ENCODE assay signal across 7 cellular contexts in the genomic region with DNA sequence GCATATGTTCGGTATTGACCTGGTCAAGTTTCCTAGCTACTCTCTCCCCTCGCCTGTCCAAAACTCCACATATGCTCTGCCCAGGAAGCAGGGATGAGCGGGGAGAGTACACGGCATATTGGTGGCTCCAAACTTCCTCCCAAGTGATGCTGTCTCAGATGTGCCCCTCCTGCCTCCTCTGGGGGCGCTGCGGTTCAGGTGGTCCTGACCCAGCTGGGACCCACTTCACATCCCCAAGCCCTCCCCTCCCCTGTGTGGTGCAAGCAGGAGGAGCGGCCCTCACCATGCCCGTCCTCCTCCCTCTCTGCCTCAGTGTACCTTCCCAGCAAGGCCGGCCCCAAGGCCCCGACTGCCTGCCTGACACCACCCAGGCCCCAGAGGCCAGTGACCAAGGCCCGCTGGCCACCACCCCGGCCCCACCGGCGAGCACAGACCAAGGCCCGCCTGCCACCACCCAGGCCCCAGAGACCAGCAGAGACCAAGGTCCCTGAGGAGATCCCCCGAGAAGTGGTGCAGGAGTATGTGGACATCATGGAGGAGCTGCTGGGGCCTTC. TPM values are rescaled to one million over a fixed set of nuclear protein-coding genes. Genes with fewer than 3 reads are reported as not detected.
A peak's percentile ranks its signal among the peaks of the same experiment; 100 is the strongest.
DNase-seq lines count a peak whose midpoint lies in the region; ATAC-seq and TF ChIP-seq lines count a peak whose summit lies in the region.
"Not testable (repeated sequence)": the region's sequence is repeated elsewhere in the genome, so short reads cannot be mapped to it uniquely, and the experiment has no call there.
"Had no signal": no experiment of that assay in that cellular context is flagged by ENCODE, and none has a peak within 500 bp of the region (broad histone marks: within the 10 kb centered on the region; RNA-seq: fewer than 3 reads in every experiment).

No MANE protein-coding gene starts in this region.

- not testable (repeated sequence) for H3K27ac ChIP-seq in GM23338 (ENCODE audit: low read depth); endodermal cell (ENCODE audit: low read depth, low read length)

- not testable (repeated sequence) for H3K4me2 ChIP-seq in GM23338

- H4K20me1 ChIP-seq in GM23338 (replicated peaks; ENCODE audit: insufficient read depth): not testable (repeated sequence)

- 91% methylated on average over 11 of the region's 16 CpGs; no CpG with 5 or more reads in 1 of the 2 experiments for WGBS in endodermal cell (ENCODE audit: insufficient coverage in 1 of 2, insufficient read length in 1 of 2), 2 experiments

- H3K9me3 Mint-ChIP-seq in GM23338; WTC11; endodermal cell; stimulated activated effector memory CD8-positive, alpha-beta T cell treated with anti-CD3 and anti-CD28 coated beads, Interleukin-12 subunit alpha, Interleukin-12 subunit beta, amount 100 ng/mL, for 72 hours: not testable (repeated sequence)

- not testable (repeated sequence) for H3K27me3 ChIP-seq in GM23338 (ENCODE audit: insufficient read depth); endodermal cell (ENCODE audit: control insufficient read depth, insufficient read depth, low read length, poor library complexity, severe bottlenecking)

- POLR2A ChIA-PET in WTC11 (lab: Charles Lee): not testable (repeated sequence)

- not testable (repeated sequence) for H3K4me3 ChIP-seq in GM23338; endodermal cell (ENCODE audit: low read length)

- not testable (repeated sequence) for H3K9me3 ChIP-seq in endodermal cell (ENCODE audit: control insufficient read depth, low read length)

- not testable (repeated sequence) for H3K27me3 Mint-ChIP-seq in GM23338 (ENCODE audit: insufficient read depth, low read depth, poor library complexity); WTC11 (ENCODE audit: low read depth); endodermal cell (ENCODE audit: insufficient read depth)

- not testable (repeated sequence) for H3K9me2 ChIP-seq in GM23338 (ENCODE audit: insufficient read depth)

- TF ChIP-seq CTCF in GM10266 (IDR thresholded peaks at IDR 0.05; ENCODE audit: control insufficient read depth, insufficient read depth, low read depth, missing control alignments) (peak; percentile 4), GM23338 (conservative IDR thresholded peaks at IDR 0.05; ENCODE audit: low read depth in 2 of 2) (peak in 1 of 2 experiments; percentile 44; a peak in 2 of 4 replicates), endodermal cell (conservative IDR thresholded peaks at IDR 0.05) (peak; percentile 34)
- TF ChIP-seq CTCF in WTC11 (IDR thresholded peaks at IDR 0.05): not testable (repeated sequence)

- H3K4me1 Mint-ChIP-seq in GM23338; WTC11; endodermal cell; stimulated activated effector memory CD8-positive, alpha-beta T cell treated with anti-CD3 and anti-CD28 coated beads, Interleukin-12 subunit alpha, Interleukin-12 subunit beta, amount 100 ng/mL, for 72 hours: not testable (repeated sequence)

- not testable (repeated sequence) for H3K9ac ChIP-seq in endodermal cell (ENCODE audit: extremely low read depth, low read length, poor library complexity, severe bottlenecking)

- not testable (repeated sequence) for H3F3A ChIP-seq in GM23338 (replicated peaks; ENCODE audit: low read depth)

- not testable (repeated sequence) for H2AFZ ChIP-seq in GM23338

- CTCF ChIA-PET in WTC11 (lab: Charles Lee): not testable (repeated sequence)

- not testable (repeated sequence) for H3K27ac Mint-ChIP-seq in GM23338, WTC11, endodermal cell
- H3K27ac Mint-ChIP-seq in stimulated activated effector memory CD8-positive, alpha-beta T cell treated with anti-CD3 and anti-CD28 coated beads, Interleukin-12 subunit alpha, Interleukin-12 subunit beta, amount 100 ng/mL, for 72 hours: peak overlapping the region; percentile 32

- ATAC-seq in GM23338; WTC11; stimulated activated effector memory CD8-positive, alpha-beta T cell treated with anti-CD3 and anti-CD28 coated beads, Interleukin-12 subunit alpha, Interleukin-12 subunit beta, amount 100 ng/mL, for 72 hours: not testable (repeated sequence)

- H3K36me3 ChIP-seq in GM23338 (ENCODE audit: insufficient read depth); endodermal cell (ENCODE audit: control insufficient read depth, insufficient read depth, low read length): not testable (repeated sequence)

- H3K4me3 Mint-ChIP-seq in GM23338; WTC11; endodermal cell; stimulated activated effector memory CD8-positive, alpha-beta T cell treated with anti-CD3 and anti-CD28 coated beads, Interleukin-12 subunit alpha, Interleukin-12 subunit beta, amount 100 ng/mL, for 72 hours: not testable (repeated sequence)

- not testable (repeated sequence) for DNase-seq in GM10266 (ENCODE audit: extremely low spot score); stimulated activated effector memory CD8-positive, alpha-beta T cell treated with anti-CD3 and anti-CD28 coated beads, Interleukin-12 subunit alpha, Interleukin-12 subunit beta, amount 100 ng/mL, for 72 hours (ENCODE audit: low spot score in 2 of 2)
- DNase-seq in GM23338 (ENCODE audit: low spot score) (peak; percentile 11), WTC11 (ENCODE audit: low spot score) (peak; percentile 39), endodermal cell (peak; percentile 53), iPS-NIHi7 (ENCODE audit: extremely low spot score) (peak; percentile 10)

- not testable (repeated sequence) for H3K36me3 Mint-ChIP-seq in GM23338 (ENCODE audit: low read depth); WTC11; endodermal cell (ENCODE audit: low read depth); stimulated activated effector memory CD8-positive, alpha-beta T cell treated with anti-CD3 and anti-CD28 coated beads, Interleukin-12 subunit alpha, Interleukin-12 subunit beta, amount 100 ng/mL, for 72 hours

- H3K4me1 ChIP-seq in GM23338 (ENCODE audit: insufficient read depth); endodermal cell (ENCODE audit: control insufficient read depth, insufficient read depth, low read length): not testable (repeated sequence)

- not testable (repeated sequence) for H3K79me2 ChIP-seq in GM23338 (replicated peaks; ENCODE audit: insufficient read depth)

RNA-seq across cellular contexts. Expression of a gene that starts 56.5 kb away (rescaled TPM):
- total RNA-seq in GM23338 (2014; rRNA removed; shearing (Covaris generic)): 9.1 and 11.7 TPM in 2 replicates
- polyA plus RNA-seq in GM23338 (2016; fragmentation: Nextera tagmentation; extraction: Ambion mirVana): 4.4 and 6.9 TPM in 2 replicates
- total RNA-seq in WTC11 (2021): 5.7 to 8.6 TPM (median 7.8 TPM) in 3 replicates
- total RNA-seq in endodermal cell: 1 to 10 TPM; 6.4 to 7.4 TPM
- 10.2 TPM for polyA plus RNA-seq in endodermal cell (2013, experiment 1 of 2)
- 7.1 TPM for polyA plus RNA-seq in endodermal cell (2013, experiment 2 of 2)
- polyA plus RNA-seq: CD14-positive monocyte had no signal

RNA-seq across cellular contexts. Expression of a gene that starts 59.5 kb away (rescaled TPM):
- 33.6 and 34.7 TPM in 2 replicates for total RNA-seq in GM23338 (2014; rRNA removed; shearing (Covaris generic))
- 12.6 and 15.0 TPM in 2 replicates for polyA plus RNA-seq in GM23338 (2016; fragmentation: Nextera tagmentation; extraction: Ambion mirVana)
- total RNA-seq in WTC11 (2021) (12.4 to 14.0 TPM (median 13.2 TPM) in 3 replicates), endodermal cell (10 to 100 TPM; 12.0 to 14.3 TPM)
- 8.3 TPM for polyA plus RNA-seq in endodermal cell (2013, experiment 1 of 2)
- 6.9 TPM for polyA plus RNA-seq in endodermal cell (2013, experiment 2 of 2)
